9 cellular contexts compared by ENCODE assay signal in the genomic region with DNA sequence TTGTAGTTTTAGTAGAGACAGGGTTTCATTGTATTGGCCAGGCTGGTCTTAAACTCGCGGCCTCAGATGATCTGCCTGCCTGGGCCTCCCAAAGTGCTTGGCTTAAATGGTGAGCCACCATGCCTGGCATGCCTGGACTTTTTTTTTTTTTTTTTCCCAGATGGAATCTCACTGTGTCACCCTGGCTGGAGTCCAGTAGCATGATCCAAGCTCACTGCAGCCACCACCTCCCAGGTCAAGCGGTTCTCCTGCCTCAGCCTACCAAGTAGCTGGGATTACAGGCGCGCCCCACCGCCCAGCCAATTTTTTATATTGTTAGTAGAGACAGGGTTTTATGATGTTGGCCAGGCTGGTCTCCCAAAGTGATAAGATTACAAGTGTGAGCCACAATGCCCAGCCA. TPM values are rescaled to one million over a fixed set of nuclear protein-coding genes. Genes with fewer than 3 reads are reported as not detected.
DNase-seq lines count a peak whose midpoint lies in the region; ATAC-seq, FAIRE-seq and TF ChIP-seq lines count a peak whose summit lies in the region.
"Had no signal": no experiment of that assay in that cellular context is flagged by ENCODE, and none has a peak within 500 bp of the region (broad histone marks: within the 10 kb centered on the region; RNA-seq: fewer than 3 reads in every experiment).

No MANE protein-coding gene starts in this region.

- peaks cover 99% of the 10 kb centered on the region for H3K79me2 ChIP-seq in astrocyte (ENCODE audit: insufficient read depth, low read length)

- no peak overlapping the region for H2AFZ ChIP-seq in astrocyte (ENCODE audit: low read depth, low read length)

- H3K4me1 ChIP-seq in astrocyte (ENCODE audit: insufficient read depth, low read length) = peaks cover 12% of the 10 kb centered on the region

- H3K4me2 ChIP-seq in astrocyte (ENCODE audit: low read length) = peak overlapping the region; percentile 43

- H3K36me3 ChIP-seq in astrocyte (ENCODE audit: insufficient read depth, low read length) = no peaks in the 10 kb centered on the region

- no peak for TF ChIP-seq CTCF in astrocyte (IDR thresholded peaks at IDR 0.05; ENCODE audit: insufficient read depth, low read depth, low read length)
- no peak for TF ChIP-seq CTCF in type B pancreatic cell (conservative IDR thresholded peaks at IDR 0.05)

- H3K9me3 ChIP-seq in astrocyte (ENCODE audit: insufficient read depth, low read depth, low read length) = no peaks in the 10 kb centered on the region

- DNase-seq in activated CD8-positive, alpha-beta memory T cell treated with anti-CD3 and anti-CD28 coated beads, Interleukin-2, amount 10 ng/mL, durations not matched to agents 7 days and 5 days = no peak
- no peak for DNase-seq in activated CD8-positive, alpha-beta memory T cell treated with anti-CD3 and anti-CD28 coated beads, Interleukin-2, amount 50 U/mL, for 4 hours
- DNase-seq in astrocyte (ENCODE audit: low read depth) = peak; percentile 82
- peak; percentile 43 for DNase-seq in kidney glomerular epithelial cell (lab: John Stamatoyannopoulos, UW)
- no peak for DNase-seq in type B pancreatic cell (ENCODE audit: extremely low spot score, unreplicated experiment)
- no peak for DNase-seq in midbrain (lab: John Stamatoyannopoulos, UW)
- DNase-seq in GOT3 (lab: John Stamatoyannopoulos, UW) = no peak

- CTCF ChIA-PET in activated CD8-positive, alpha-beta memory T cell treated with anti-CD3 and anti-CD28 coated beads, Interleukin-2, amount 10 ng/mL, durations not matched to agents 7 days and 5 days (lab: Charles Lee) = no interaction called here

- no peak overlapping the region for H3K4me3 ChIP-seq in astrocyte (ENCODE audit: insufficient read depth, low read depth, low read length)
- H3K4me3 ChIP-seq: skin epidermis had no signal

- H3K36me3 Mint-ChIP-seq in activated CD8-positive, alpha-beta memory T cell treated with anti-CD3 and anti-CD28 coated beads, Interleukin-2, amount 10 ng/mL, durations not matched to agents 7 days and 5 days = peaks cover 14% of the 10 kb centered on the region
- H3K36me3 Mint-ChIP-seq in astrocyte (ENCODE audit: low read depth, unreplicated experiment) (peaks cover under 1% of the 10 kb centered on the region), type B pancreatic cell (peaks cover 13% of the 10 kb centered on the region)

- peak; percentile 8 for ATAC-seq in activated CD8-positive, alpha-beta memory T cell treated with anti-CD3 and anti-CD28 coated beads, Interleukin-2, amount 10 ng/mL, durations not matched to agents 7 days and 5 days
- no peak for ATAC-seq in GM21825 (IDR thresholded peaks at IDR 0.05; ENCODE audit: unreplicated experiment)

- peak overlapping the region; percentile 73 for H3K27ac ChIP-seq in astrocyte (ENCODE audit: low read depth, low read length)

- no peak for FAIRE-seq in astrocyte (lab: Jason Lieb, UNC)

- no peak overlapping the region for H3K4me3 Mint-ChIP-seq in activated CD8-positive, alpha-beta memory T cell treated with anti-CD3 and anti-CD28 coated beads, Interleukin-2, amount 10 ng/mL, durations not matched to agents 7 days and 5 days
- H3K4me3 Mint-ChIP-seq in astrocyte (ENCODE audit: unreplicated experiment) (no peak overlapping the region), type B pancreatic cell (no peak overlapping the region)

- peaks cover 38% of the 10 kb centered on the region for H3K4me1 Mint-ChIP-seq in activated CD8-positive, alpha-beta memory T cell treated with anti-CD3 and anti-CD28 coated beads, Interleukin-2, amount 10 ng/mL, durations not matched to agents 7 days and 5 days
- H3K4me1 Mint-ChIP-seq in astrocyte (ENCODE audit: low read depth, unreplicated experiment) (peaks cover 24% of the 10 kb centered on the region), type B pancreatic cell (ENCODE audit: unreplicated experiment) (peaks cover 17% of the 10 kb centered on the region)

- H3K9ac ChIP-seq in astrocyte (ENCODE audit: low read length) = peak overlapping the region; percentile 35

- peak overlapping the region; percentile 4 for H3K27ac Mint-ChIP-seq in activated CD8-positive, alpha-beta memory T cell treated with anti-CD3 and anti-CD28 coated beads, Interleukin-2, amount 10 ng/mL, durations not matched to agents 7 days and 5 days
- peak overlapping the region; percentile 92 for H3K27ac Mint-ChIP-seq in astrocyte (ENCODE audit: unreplicated experiment)
- peak overlapping the region; percentile 54 for H3K27ac Mint-ChIP-seq in type B pancreatic cell

- H3K27me3 ChIP-seq in astrocyte (ENCODE audit: insufficient read depth, low read length) = no peaks in the 10 kb centered on the region

- H3K27me3 Mint-ChIP-seq in activated CD8-positive, alpha-beta memory T cell treated with anti-CD3 and anti-CD28 coated beads, Interleukin-2, amount 10 ng/mL, durations not matched to agents 7 days and 5 days = no peaks in the 10 kb centered on the region
- no peaks in the 10 kb centered on the region for H3K27me3 Mint-ChIP-seq in astrocyte (ENCODE audit: low read depth, unreplicated experiment)
- no peaks in the 10 kb centered on the region for H3K27me3 Mint-ChIP-seq in type B pancreatic cell

- H3K9me3 Mint-ChIP-seq in activated CD8-positive, alpha-beta memory T cell treated with anti-CD3 and anti-CD28 coated beads, Interleukin-2, amount 10 ng/mL, durations not matched to agents 7 days and 5 days (ENCODE audit: low read depth) = no peaks in the 10 kb centered on the region
- H3K9me3 Mint-ChIP-seq in astrocyte (ENCODE audit: unreplicated experiment) = no peaks in the 10 kb centered on the region
- H3K9me3 Mint-ChIP-seq in type B pancreatic cell = no peaks in the 10 kb centered on the region

- peaks cover 86% of the 10 kb centered on the region for H4K20me1 ChIP-seq in astrocyte (ENCODE audit: insufficient read depth, low read length)

RNA-seq across cellular contexts. Expression of gene UBE2K, which starts 8.4 kb away (rescaled TPM):
- 10 to 100 TPM; 75.4 to 90.4 TPM for total RNA-seq in activated CD8-positive, alpha-beta memory T cell treated with anti-CD3 and anti-CD28 coated beads, Interleukin-2, amount 10 ng/mL, durations not matched to agents 7 days and 5 days
- 130 and 134 TPM in 2 replicates for total RNA-seq in astrocyte
- 87.7 and 88.6 TPM in 2 replicates for total RNA-seq in type B pancreatic cell (ENCODE audit: low replicate concordance)

Comparison
In these comparisons a context has a peak if more than half of its experiments do, and no peak if none do; other contexts are left out.
1. DNase-seq: peak in astrocyte (single experiment) and kidney glomerular epithelial cell (single experiment); none in activated CD8-positive, alpha-beta memory T cell treated with anti-CD3 and anti-CD28 coated beads, Interleukin-2, amount 10 ng/mL, durations not matched to agents 7 days and 5 days (single experiment), activated CD8-positive, alpha-beta memory T cell treated with anti-CD3 and anti-CD28 coated beads, Interleukin-2, amount 50 U/mL, for 4 hours (single experiment), type B pancreatic cell (single experiment), midbrain (single experiment) and GOT3 (single experiment).
2. H3K27ac Mint-ChIP-seq: peak in every context shown above with its lines; median percentile 92 in astrocyte; 54 in type B pancreatic cell; 4 in activated CD8-positive, alpha-beta memory T cell treated with anti-CD3 and anti-CD28 coated beads, Interleukin-2, amount 10 ng/mL, durations not matched to agents 7 days and 5 days.